ENCODE assay signal across 1 cellular context in the genomic region with DNA sequence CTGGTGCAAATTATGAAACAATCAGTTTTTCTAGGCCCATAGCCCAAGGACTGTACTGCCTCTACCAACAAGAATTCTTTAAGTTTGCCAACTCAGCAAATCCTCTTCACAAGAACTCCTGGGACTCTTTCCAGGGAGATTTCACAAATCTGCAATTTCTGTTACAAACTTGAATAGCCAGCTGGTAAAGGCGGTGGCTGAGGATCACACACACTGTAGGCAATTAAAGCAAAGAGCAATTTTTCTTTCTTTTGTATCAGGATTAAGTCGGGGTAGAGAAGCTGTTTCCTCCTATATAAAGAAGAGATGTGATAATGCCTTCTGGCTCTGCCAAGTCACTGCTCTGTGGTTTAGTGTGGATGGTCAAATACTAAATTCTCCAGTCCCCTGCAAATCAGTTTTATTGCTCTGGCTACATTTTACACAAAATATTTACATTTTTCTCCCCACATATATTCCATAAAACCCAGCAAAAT.
TF ChIP-seq lines count a peak whose summit lies in the region.

No MANE protein-coding gene starts in this region.

TF ChIP-seq in HCT116, 20 proteins besides CTCF, POLR2A, EP300 and RAD21 (continued from another document):
- TF ChIP-seq JUND (IDR thresholded peaks at IDR 0.05) = no peak
- TF ChIP-seq ELF1 (IDR thresholded peaks at IDR 0.05; ENCODE audit: borderline replicate concordance, low read depth) = no peak
- TF ChIP-seq REST (IDR thresholded peaks at IDR 0.05; ENCODE audit: low read depth) = no peak
- no peak for TF ChIP-seq TCF7L2 (IDR thresholded peaks at IDR 0.05; ENCODE audit: borderline replicate concordance, extremely low read depth, insufficient read depth, insufficient read length)
